ENCODE assay signal across 2 cellular contexts in the genomic region with DNA sequence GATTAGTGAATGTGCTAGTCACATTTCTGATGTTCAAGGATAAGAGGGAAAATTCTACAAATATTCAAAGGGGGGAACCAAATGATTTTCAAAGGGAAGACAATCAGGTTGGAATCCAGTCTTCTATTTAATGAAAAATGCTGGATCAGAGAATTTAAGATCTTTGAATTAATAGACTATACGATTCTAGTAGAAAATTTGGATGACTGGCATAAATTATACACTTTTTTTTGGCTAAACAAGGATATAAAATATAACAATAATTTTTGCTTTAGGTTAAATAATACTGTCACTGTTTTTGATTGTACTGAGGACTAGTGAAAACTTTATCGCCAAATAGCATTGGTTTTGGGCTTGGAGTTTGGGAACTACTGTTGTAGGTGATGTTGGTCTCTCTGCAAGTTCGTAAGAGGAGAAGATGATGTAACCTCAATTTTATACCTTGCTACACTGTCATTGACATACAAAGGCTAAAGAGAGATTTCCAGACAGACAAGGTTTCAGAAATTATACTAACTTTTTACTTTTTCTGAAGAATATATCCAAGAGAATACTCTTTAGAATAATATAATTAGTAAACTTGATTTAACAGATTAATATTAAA.
TF ChIP-seq lines count a peak whose summit lies in the region.

No MANE protein-coding gene starts in this region.

TF ChIP-seq in A549, 52 proteins besides CTCF, POLR2A, EP300 and RAD21:
- TF ChIP-seq RNF2 (IDR thresholded peaks at IDR 0.05; ENCODE audit: borderline replicate concordance, low read depth) (no peak), MAFK (IDR thresholded peaks at IDR 0.05; ENCODE audit: partially characterized antibody) (peak; percentile 28), RARB (CRISPR knock-in tag; IDR thresholded peaks at IDR 0.05) (no peak), NFE2L2 (conservative IDR thresholded peaks at IDR 0.05; ENCODE audit: low read length) (peak; percentile 72)
TF ChIP-seq in A549: peak in this region for 2.

TF ChIP-seq in K562, 482 proteins besides CTCF, POLR2A, EP300 and RAD21:
- TF ChIP-seq ZNF316 (IDR thresholded peaks at IDR 0.05) (peak; percentile 62), SMARCA5 (IDR thresholded peaks at IDR 0.05) (no peak), MTA3 (IDR thresholded peaks at IDR 0.05; ENCODE audit: borderline replicate concordance) (no peak), ATF3 (IDR thresholded peaks at IDR 0.05) (peak; percentile 78), ATF3 (CRISPR knock-in tag; conservative IDR thresholded peaks at IDR 0.05) (no peak), TRIM28 (IDR thresholded peaks at IDR 0.05) (0 out of 2 replicates have a peak, but pooled peaks have one; percentile 59), JUN (IDR thresholded peaks at IDR 0.05; ENCODE audit: borderline replicate concordance, low read depth, low read length) (no peak), JUN (CRISPR knock-in tag; IDR thresholded peaks at IDR 0.05; ENCODE audit: borderline replicate concordance) (no peak), NCOA2 (IDR thresholded peaks at IDR 0.05; ENCODE audit: partially characterized antibody in 2 of 2) (no peak), CEBPG (CRISPR knock-in tag; IDR thresholded peaks at IDR 0.05) (peak; percentile 34; the same call in 1 of the 2 replicates), CEBPG (tag; conservative IDR thresholded peaks at IDR 0.05 in 1 of 2, IDR thresholded peaks at IDR 0.05 in 1 of 2) (peak; percentile 21 to 47; a peak in 1 of 4 replicates), FOS (IDR thresholded peaks at IDR 0.05; ENCODE audit: extremely low read depth, insufficient read length) (no peak), HNRNPUL1 (IDR thresholded peaks at IDR 0.05; ENCODE audit: low read length) (no peak), TRIM24 (IDR thresholded peaks at IDR 0.05) (peak; percentile 89 to 92), CBX3 (IDR thresholded peaks at IDR 0.05; ENCODE audit: borderline replicate concordance in 1 of 2, low read length in 2 of 2) (peak in 1 of 2 experiments; percentile 55; a peak in 1 of 3 replicates), MAFG (tag; conservative IDR thresholded peaks at IDR 0.05) (peak; percentile 44), CEBPB (tag; IDR thresholded peaks at IDR 0.05) (peak; percentile 64; the same call in 1 of the 2 replicates), ZFP1 (CRISPR knock-in tag; IDR thresholded peaks at IDR 0.05) (peak; percentile 94)
- TF ChIP-seq, protein P1, sequence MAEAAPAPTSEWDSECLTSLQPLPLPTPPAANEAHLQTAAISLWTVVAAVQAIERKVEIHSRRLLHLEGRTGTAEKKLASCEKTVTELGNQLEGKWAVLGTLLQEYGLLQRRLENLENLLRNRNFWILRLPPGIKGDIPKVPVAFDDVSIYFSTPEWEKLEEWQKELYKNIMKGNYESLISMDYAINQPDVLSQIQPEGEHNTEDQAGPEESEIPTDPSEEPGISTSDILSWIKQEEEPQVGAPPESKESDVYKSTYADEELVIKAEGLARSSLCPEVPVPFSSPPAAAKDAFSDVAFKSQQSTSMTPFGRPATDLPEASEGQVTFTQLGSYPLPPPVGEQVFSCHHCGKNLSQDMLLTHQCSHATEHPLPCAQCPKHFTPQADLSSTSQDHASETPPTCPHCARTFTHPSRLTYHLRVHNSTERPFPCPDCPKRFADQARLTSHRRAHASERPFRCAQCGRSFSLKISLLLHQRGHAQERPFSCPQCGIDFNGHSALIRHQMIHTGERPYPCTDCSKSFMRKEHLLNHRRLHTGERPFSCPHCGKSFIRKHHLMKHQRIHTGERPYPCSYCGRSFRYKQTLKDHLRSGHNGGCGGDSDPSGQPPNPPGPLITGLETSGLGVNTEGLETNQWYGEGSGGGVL (CRISPR knock-in tag; IDR thresholded peaks at IDR 0.05): no peak
